Comparison of ENCODE assay signal across 21 cellular contexts in the genomic region with DNA sequence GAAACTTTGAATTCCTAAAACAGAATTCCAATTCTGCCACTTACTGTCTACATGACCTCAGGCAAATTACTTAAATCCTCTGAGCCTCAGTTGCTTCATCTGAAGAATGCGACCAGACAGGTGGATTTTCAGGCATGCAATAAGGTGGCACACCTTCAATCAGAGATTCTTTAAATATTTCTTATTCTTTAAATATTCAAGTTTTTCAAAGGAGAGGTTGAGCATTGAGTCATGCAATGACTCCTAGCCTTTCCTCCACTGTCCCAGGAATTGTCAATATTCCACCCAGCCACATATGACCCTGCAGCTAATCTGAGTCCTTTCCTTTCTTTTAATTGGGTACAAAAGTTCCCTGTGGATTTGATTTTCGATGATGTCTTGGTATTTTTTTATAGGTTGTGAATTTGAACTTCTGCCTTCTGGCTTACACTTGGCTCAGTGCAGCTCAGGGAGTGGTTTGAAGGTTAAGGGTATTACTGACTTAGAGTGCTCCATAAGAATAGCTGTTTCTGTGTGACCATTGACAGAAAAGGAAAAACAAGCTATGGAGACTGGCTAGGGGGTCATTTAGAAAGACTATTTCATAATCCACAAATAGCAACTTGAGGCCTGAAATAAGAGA. TPM values are rescaled to one million over a fixed set of nuclear protein-coding genes. Genes with fewer than 3 reads are reported as not detected.
DNase-seq lines count a peak whose midpoint lies in the region; ATAC-seq lines count a peak whose summit lies in the region.
"Had no signal": no experiment of that assay in that cellular context is flagged by ENCODE, and none has a peak within 500 bp of the region (broad histone marks: within the 10 kb centered on the region; RNA-seq: fewer than 3 reads in every experiment).

No MANE protein-coding gene starts in this region.

- no peak overlapping the region for H3K18ac ChIP-seq in trophoblast cell (ENCODE audit: low read length)

- no peak overlapping the region for H2BK120ac ChIP-seq in trophoblast cell (ENCODE audit: insufficient read depth, low read length, poor library complexity)

- H3K36me3 ChIP-seq in trophoblast cell (ENCODE audit: control insufficient read depth in 1 of 2, insufficient read depth in 2 of 2, low read length in 2 of 2) (no peaks in the 10 kb centered on the region), H7 (replicated peaks; ENCODE audit: control insufficient read depth, insufficient read depth, low read length) (no peaks in the 10 kb centered on the region)
- H3K36me3 ChIP-seq: MG63, ovary, sigmoid colon, tibial nerve had no signal

- WGBS in trophoblast cell (ENCODE audit: extremely low coverage, insufficient coverage, insufficient read length) = no CpG with 5 or more reads among the region's 2 CpGs

- H4K12ac ChIP-seq in trophoblast cell (ENCODE audit: low read depth, low read length) = no peak overlapping the region

- H3K4ac ChIP-seq in trophoblast cell (ENCODE audit: low read depth, low read length) = no peak overlapping the region

- no peak overlapping the region for H3K4me2 ChIP-seq in trophoblast cell (ENCODE audit: low read length)

- ATAC-seq in esophagus mucosa = peak; percentile 48
- no peak for ATAC-seq in HG03521 (IDR thresholded peaks at IDR 0.05; ENCODE audit: unreplicated experiment)
- ATAC-seq in HG03439 (IDR thresholded peaks at IDR 0.05; ENCODE audit: unreplicated experiment) = no peak
- ATAC-seq: heart right ventricle; natural killer cell; stimulated activated effector memory CD8-positive, alpha-beta T cell treated with anti-CD3 and anti-CD28 coated beads, Interleukin-12 subunit alpha, Interleukin-12 subunit beta, amount 100 ng/mL, for 72 hours had no signal

- H3K23ac ChIP-seq in trophoblast cell (ENCODE audit: low read length) = no peak overlapping the region

- peak; percentile 40 for DNase-seq in EL
- peak; percentile 23 for DNase-seq in NCI-H226
- DNase-seq in trophoblast cell = peak; percentile 79 to 98
- DNase-seq in stimulated activated CD4-positive, alpha-beta T cell treated with anti-CD3 and anti-CD28 coated beads, Interleukin-4, amount 100 ng/mL, for 1 hour = no peak
- no peak for DNase-seq in H7
- DNase-seq: activated CD4-positive, alpha-beta T cell treated with anti-CD3 and anti-CD28 coated beads for 4 hours; DND-41; HCEC 1CT; heart right ventricle; MG63; natural killer cell; NCI-H2171 treated with DMSO at 0.1 percent for 48 hours; NCI-H69; ovary; SHP77 treated with DMSO at 0.1 percent for 48 hours; sigmoid colon had no signal

- H3K27ac ChIP-seq in trophoblast cell (ENCODE audit: low read depth, low read length) = no peak overlapping the region
- H3K27ac ChIP-seq: heart right ventricle, ovary, sigmoid colon, tibial nerve had no signal

- peaks cover 15% of the 10 kb centered on the region for H3K79me1 ChIP-seq in trophoblast cell (ENCODE audit: low read length)

- H3K4me3 ChIP-seq in trophoblast cell (ENCODE audit: low read depth, low read length) = no peak overlapping the region
- no peak overlapping the region for H3K4me3 ChIP-seq in H7 (ENCODE audit: insufficient read depth, low read depth, low read length)
- H3K4me3 ChIP-seq: heart right ventricle, MG63, ovary, sigmoid colon, tibial nerve had no signal

- H3K9me3 ChIP-seq in trophoblast cell (ENCODE audit: insufficient read depth, low read depth, low read length) = no peaks in the 10 kb centered on the region
- H3K9me3 ChIP-seq: heart right ventricle, MG63, ovary, sigmoid colon, tibial nerve had no signal

- no peak overlapping the region for H2BK12ac ChIP-seq in trophoblast cell (ENCODE audit: low read length)

- no peak overlapping the region for H4K8ac ChIP-seq in trophoblast cell (ENCODE audit: low read depth, low read length)

- no peak overlapping the region for H4K91ac ChIP-seq in trophoblast cell (ENCODE audit: low read depth, low read length)

- H3K9ac ChIP-seq in trophoblast cell (ENCODE audit: low read length) = no peak overlapping the region

- H2AFZ ChIP-seq in trophoblast cell (ENCODE audit: insufficient read depth, low read length, poor library complexity) = no peak overlapping the region

- H3K4me1 ChIP-seq in trophoblast cell (ENCODE audit: control insufficient read depth in 1 of 2, insufficient read depth in 2 of 2, low read length in 2 of 2) = peaks cover 5 to 11% of the 10 kb centered on the region in 2 experiments

- H2AK5ac ChIP-seq in trophoblast cell (ENCODE audit: low read length) = no peak overlapping the region

- no peak overlapping the region for H2BK5ac ChIP-seq in trophoblast cell (ENCODE audit: low read depth, low read length, poor library complexity)

- no peak overlapping the region for H3K14ac ChIP-seq in trophoblast cell (ENCODE audit: low read length)

- H3K27me3 ChIP-seq in trophoblast cell (ENCODE audit: insufficient read depth, low read length) = no peaks in the 10 kb centered on the region
- no peaks in the 10 kb centered on the region for H3K27me3 ChIP-seq in H7 (ENCODE audit: control insufficient read depth, insufficient read depth, low read length)
- H3K27me3 ChIP-seq: heart right ventricle, MG63, ovary, sigmoid colon, tibial nerve had no signal

- H3K79me2 ChIP-seq in trophoblast cell (ENCODE audit: control insufficient read depth, insufficient read depth, low read length, poor library complexity) = no peaks in the 10 kb centered on the region

RNA-seq across cellular contexts. Expression of a gene that starts 52.2 kb away (rescaled TPM):
- total RNA-seq in esophagus mucosa = 161 TPM
- polyA plus RNA-seq in trophoblast cell (2013) = 297 and 312 TPM in 2 replicates
- 320 and 326 TPM in 2 replicates for total RNA-seq in H7 (2014; rRNA removed; shearing (Covaris generic))

Comparison
In these comparisons a context has a peak if more than half of its experiments do, and no peak if none do; other contexts are left out.
1. DNase-seq: peak in EL (single experiment), NCI-H226 (single experiment) and trophoblast cell (2 of 2); none in stimulated activated CD4-positive, alpha-beta T cell treated with anti-CD3 and anti-CD28 coated beads, Interleukin-4, amount 100 ng/mL, for 1 hour (single experiment) and H7 (single experiment).